In genomic region chr5:96344678-96345612, GRCh38 we compare ENCODE assay signal across 8 cellular contexts.
DNase-seq lines count a peak whose midpoint lies in the region; ATAC-seq, FAIRE-seq and TF ChIP-seq lines count a peak whose summit lies in the region.

No MANE protein-coding gene starts in this region.

- H3K4me1 ChIP-seq in Panc1 (ENCODE audit: control insufficient read depth, insufficient read depth, low read length) (no peaks in the 10 kb centered on the region), lower lobe of right lung (no peaks in the 10 kb centered on the region)

- peak; percentile 65; the same call in 1 of the 2 replicates for TF ChIP-seq CTCF in Panc1 (IDR thresholded peaks at IDR 0.05)
- TF ChIP-seq CTCF in coronary artery (IDR thresholded peaks at IDR 0.05) = peak; percentile 28
- peak; percentile 58 for TF ChIP-seq CTCF in lower lobe of right lung (IDR thresholded peaks at IDR 0.05)

- BruUV-seq in Panc1 (replicated peaks; lab: Mats Ljungman, UMichigan) = no TSS peak

- H3K4me3 ChIP-seq in Panc1 (ENCODE audit: low read depth in 2 of 2, low read length in 2 of 2) (no peak overlapping the region), coronary artery (no peak overlapping the region), lower lobe of right lung (no peak overlapping the region)

- H3K9me3 ChIP-seq in Panc1 (ENCODE audit: control insufficient read depth, insufficient read depth, low read depth, low read length) (no peaks in the 10 kb centered on the region), lower lobe of right lung (no peaks in the 10 kb centered on the region)

- H3K27me3 ChIP-seq in Panc1 (ENCODE audit: control insufficient read depth, insufficient read depth, low read length) (no peaks in the 10 kb centered on the region; the same call in 1 of the 2 replicates), lower lobe of right lung (ENCODE audit: low read depth) (no peaks in the 10 kb centered on the region)

- POLR2A ChIA-PET in Panc1 (lab: Charles Lee) = no interaction called here

- H3K36me3 ChIP-seq in Panc1 (ENCODE audit: control insufficient read depth, insufficient read depth, low read length) = no peaks in the 10 kb centered on the region
- H3K36me3 ChIP-seq in lower lobe of right lung = no peaks in the 10 kb centered on the region

- ATAC-seq in Panc1 (peak; percentile 98), lower lobe of right lung (peak; percentile 88 to 89)

- intact Hi-C loops in Panc1 (cut with micrococcal nuclease; ENCODE audit: unreplicated experiment) (loop anchor here (1.0 kb wide), 1 partner anchor 256 kb away; no protein-coding TSS in a partner anchor), lower lobe of right lung (cut with DNase I) (loop anchor here (5.0 kb wide), 1 partner anchor 252 kb away; no protein-coding TSS in a partner anchor)

- peak; percentile 83 for FAIRE-seq in A204.1 (lab: Jason Lieb, UNC)

- CTCF ChIA-PET in Panc1 (lab: Charles Lee) = interaction anchor here (1.1 to 1.7 kb wide), 3 partner anchors 8 to 357 kb away, joined by 3 to 12 read pairs (median 4); no protein-coding TSS in a partner anchor

- in situ Hi-C loops in Panc1 (cut with HindIII; ENCODE audit: low pct_unique_long_range_greater_than_20kb, low sequenced_read_pairs) = no loop called here

- DNase-seq in GDM1 (lab: John Stamatoyannopoulos, UW) (peak; percentile 34), H4 (ENCODE audit: low spot score) (peak; percentile 81), LHCN-M2 (ENCODE audit: low read depth) (peak; percentile 74), Panc1 (ENCODE audit: low read depth, low spot score) (peak; percentile 79), coronary artery (ENCODE audit: low spot score) (no peak), lower lobe of right lung (no peak), mesenteric fat pad (ENCODE audit: low spot score) (no peak)

- no peak overlapping the region for H3K27ac ChIP-seq in Panc1 (ENCODE audit: low read length)
- no peak overlapping the region for H3K27ac ChIP-seq in coronary artery
- no peak overlapping the region for H3K27ac ChIP-seq in lower lobe of right lung

Comparison
In these comparisons a context has a peak if more than half of its experiments do, and no peak if none do; other contexts are left out.
1. DNase-seq: peak in GDM1 (single experiment), H4 (single experiment), LHCN-M2 (single experiment) and Panc1 (single experiment); none in coronary artery (single experiment), lower lobe of right lung (single experiment) and mesenteric fat pad (single experiment).
2. Peak in every context shown above with its lines, with median percentiles within 50 percentile points of each other: CTCF ChIP-seq.